In genomic region chr16:1532771-1533170, GRCh38 we compare ENCODE assay signal across 10 cellular contexts. TPM values are rescaled to one million over a fixed set of nuclear protein-coding genes. Genes with fewer than 3 reads are reported as not detected.
DNase-seq lines count a peak whose midpoint lies in the region; TF ChIP-seq lines count a peak whose summit lies in the region.
"Had no signal": no experiment of that assay in that cellular context is flagged by ENCODE, and none has a peak within 500 bp of the region (broad histone marks: within the 10 kb centered on the region; RNA-seq: fewer than 3 reads in every experiment).

No MANE protein-coding gene starts in this region.

- H3K27me3 ChIP-seq in colonic mucosa, result no peaks in the 10 kb centered on the region
- no peaks in the 10 kb centered on the region for H3K27me3 ChIP-seq in mucosa of rectum (ENCODE audit: control insufficient read depth in 2 of 2, insufficient read depth in 2 of 2, low read length in 2 of 2)
- H3K27me3 ChIP-seq in tibial nerve, result no peaks in the 10 kb centered on the region
- H3K27me3 ChIP-seq: SJSA1 had no signal

- peak overlapping the region; percentile 97 for H3K4me3 Mint-ChIP-seq in activated naive CD4-positive, alpha-beta T cell treated with anti-CD3 and anti-CD28 coated beads for 36 hours

- H3K27ac Mint-ChIP-seq in activated naive CD4-positive, alpha-beta T cell treated with anti-CD3 and anti-CD28 coated beads for 36 hours, result peak overlapping the region; percentile 95

- H3K4me1 ChIP-seq in colonic mucosa (no peaks in the 10 kb centered on the region), mucosa of rectum (ENCODE audit: control insufficient read depth in 2 of 2, insufficient read depth in 2 of 2, low read length in 2 of 2) (peaks cover 12 to 16% of the 10 kb centered on the region in 2 donors), tibial nerve (peaks cover 0 to 63% (median 4%) of the 10 kb centered on the region in 4 donors)

- H3K4me3 ChIP-seq in colonic mucosa (no peak overlapping the region), mucosa of rectum (ENCODE audit: low read length in 2 of 2) (peak overlapping the region; percentile 7 to 18), tibial nerve (peak overlapping the region in 1 of 4 donors; percentile 61)
- H3K4me3 ChIP-seq: SJSA1 had no signal

- H3K9me3 ChIP-seq in colonic mucosa, result no peaks in the 10 kb centered on the region
- no peaks in the 10 kb centered on the region for H3K9me3 ChIP-seq in mucosa of rectum (ENCODE audit: control insufficient read depth in 2 of 2, low read length in 2 of 2)
- H3K9me3 ChIP-seq in tibial nerve, result no peaks in the 10 kb centered on the region
- H3K9me3 ChIP-seq: SJSA1 had no signal

- H3K27ac ChIP-seq in colonic mucosa (peak overlapping the region; percentile 81), mucosa of rectum (ENCODE audit: low read depth in 2 of 2, low read length in 2 of 2) (peak overlapping the region; percentile 84 to 86), tibial nerve (peak overlapping the region; percentile 68 to 91 (median 86))
- H3K27ac ChIP-seq: SJSA1 had no signal

- H3K36me3 ChIP-seq in colonic mucosa (no peaks in the 10 kb centered on the region), mucosa of rectum (ENCODE audit: control insufficient read depth in 2 of 2, insufficient read depth in 2 of 2, low read length in 2 of 2) (peaks cover 3 to 9% of the 10 kb centered on the region in 2 donors), tibial nerve (peaks cover 0 to 31% (median 3%) of the 10 kb centered on the region in 3 donors)
- H3K36me3 ChIP-seq: SJSA1 had no signal

- no peaks in the 10 kb centered on the region for H3K9me3 Mint-ChIP-seq in activated naive CD4-positive, alpha-beta T cell treated with anti-CD3 and anti-CD28 coated beads for 36 hours

- no peak for TF ChIP-seq CTCF in colonic mucosa (IDR thresholded peaks at IDR 0.05)
- no peak for TF ChIP-seq CTCF in tibial nerve (IDR thresholded peaks at IDR 0.05)

- TF ChIP-seq EP300 in tibial nerve (IDR thresholded peaks at IDR 0.05), result no peak

- peaks cover 39% of the 10 kb centered on the region for H3K4me1 Mint-ChIP-seq in activated naive CD4-positive, alpha-beta T cell treated with anti-CD3 and anti-CD28 coated beads for 36 hours (ENCODE audit: low read depth)

- H3K27me3 Mint-ChIP-seq in activated naive CD4-positive, alpha-beta T cell treated with anti-CD3 and anti-CD28 coated beads for 36 hours (ENCODE audit: low read depth), result no peaks in the 10 kb centered on the region

- no peak for DNase-seq in activated naive CD4-positive, alpha-beta T cell treated with anti-CD3 and anti-CD28 coated beads for 36 hours
- no peak for DNase-seq in activated naive CD4-positive, alpha-beta T cell treated with Interleukin-2 at 50 U/mL for 16 hours
- DNase-seq in colonic mucosa, result no peak
- DNase-seq in tibial nerve (ENCODE audit: low spot score in 2 of 2), result no peak
- DNase-seq in NCI-H146 (lab: John Stamatoyannopoulos, UW), result no peak
- DNase-seq in NCI-H345 (lab: John Stamatoyannopoulos, UW), result no peak
- DNase-seq in NCI-H2107 (lab: John Stamatoyannopoulos, UW), result no peak

- 69 to 82% methylated on average over 8 to 9 of the region's 10 CpGs for WGBS in tibial nerve, 2 donors

- H3K9ac ChIP-seq in colonic mucosa (ENCODE audit: low read depth in 2 of 2, low read length in 2 of 2) (peak overlapping the region; percentile 32 to 79), mucosa of rectum (ENCODE audit: low read depth in 1 of 2, low read length in 2 of 2) (peak overlapping the region in 1 of 2 donors; percentile 70)

- CTCF ChIA-PET in activated naive CD4-positive, alpha-beta T cell treated with anti-CD3 and anti-CD28 coated beads for 36 hours (lab: Charles Lee), result interaction anchor here (0.5 to 0.6 kb wide), 2 partner anchors 150 to 720 kb away, joined by 3 read pairs; no protein-coding TSS in a partner anchor

- intact Hi-C loops in activated naive CD4-positive, alpha-beta T cell treated with anti-CD3 and anti-CD28 coated beads for 36 hours (cut with micrococcal nuclease), result no loop called here
- intact Hi-C loops in colonic mucosa (cut with DNase I), result no loop called here

- TF ChIP-seq POLR2A in tibial nerve (IDR thresholded peaks at IDR 0.05), result no peak

- H3K36me3 Mint-ChIP-seq in activated naive CD4-positive, alpha-beta T cell treated with anti-CD3 and anti-CD28 coated beads for 36 hours (ENCODE audit: low read depth), result peaks cover 24% of the 10 kb centered on the region

RNA-seq across cellular contexts. Expression of gene TMEM204, which starts 0.7 kb away (rescaled TPM):
- total RNA-seq in activated naive CD4-positive, alpha-beta T cell treated with anti-CD3 and anti-CD28 coated beads for 36 hours, result 1 to 10 TPM; 7.7 to 8.2 TPM
- total RNA-seq in colonic mucosa, result 1 to 10 TPM; 2.9 to 5.0 TPM
- 10 to 100 TPM; 46.3 to 53.7 (median 48.9) TPM for total RNA-seq in tibial nerve

RNA-seq across cellular contexts. Expression of gene TELO2, which starts 39.6 kb away (rescaled TPM):
- total RNA-seq in activated naive CD4-positive, alpha-beta T cell treated with anti-CD3 and anti-CD28 coated beads for 36 hours, result 10 to 100 TPM; 68.1 to 76.1 TPM
- 10 to 100 TPM; 18.4 to 76.0 TPM for total RNA-seq in colonic mucosa
- total RNA-seq in tibial nerve, result 10 to 100 TPM; 37.1 to 84.6 (median 45.3) TPM

RNA-seq across cellular contexts. Expression of gene PTX4, which starts 44.0 kb away (rescaled TPM):
- total RNA-seq in activated naive CD4-positive, alpha-beta T cell treated with anti-CD3 and anti-CD28 coated beads for 36 hours, result not detected
- not detected for total RNA-seq in colonic mucosa
- not detected for total RNA-seq in tibial nerve
- total RNA-seq: HT1080, SJSA1 had no signal

RNA-seq across cellular contexts. Expression of gene CLCN7, which starts 57.9 kb away (rescaled TPM):
- 10 to 100 TPM; 31.7 to 34.5 TPM for total RNA-seq in activated naive CD4-positive, alpha-beta T cell treated with anti-CD3 and anti-CD28 coated beads for 36 hours
- 10 to 100 TPM; 42.4 to 61.5 TPM for total RNA-seq in colonic mucosa
- 100 to 1,000 TPM in 2 of 4 donors, 10 to 100 TPM in 2; 38.7 to 136 (median 73.1) TPM for total RNA-seq in tibial nerve

Comparison
In these comparisons a context has a peak if more than half of its experiments do, and no peak if none do; other contexts are left out.
1. RNA of gene TMEM204, which starts 0.7 kb away (total RNA-seq): 46.3 to 53.7 TPM in tibial nerve; 7.7 to 8.2 TPM in activated naive CD4-positive, alpha-beta T cell treated with anti-CD3 and anti-CD28 coated beads for 36 hours and 2.9 to 5.0 TPM in colonic mucosa; every median in the first group is over 4 times any median in the second.
2. Peak in every context shown above with its lines, with median percentiles within 50 percentile points of each other: H3K27ac ChIP-seq.